15 cellular contexts compared by ENCODE assay signal in genomic region chr6:108656834-108657233, GRCh38.
DNase-seq lines count a peak whose midpoint lies in the region; ATAC-seq and TF ChIP-seq lines count a peak whose summit lies in the region.
"Had no signal": no experiment of that assay in that cellular context is flagged by ENCODE, and none has a peak within 500 bp of the region (broad histone marks: within the 10 kb centered on the region; RNA-seq: fewer than 3 reads in every experiment).

No MANE protein-coding gene starts in this region.

- H3K9me3 ChIP-seq in AG04450 (ENCODE audit: control insufficient read depth, insufficient read depth, low read length) (no peaks in the 10 kb centered on the region), Peyer's patch (no peaks in the 10 kb centered on the region), psoas muscle (no peaks in the 10 kb centered on the region), MG63 (no peaks in the 10 kb centered on the region; the same call in 1 of the 2 replicates)

- no peak overlapping the region for H3K4me3 Mint-ChIP-seq in naive thymus-derived CD8-positive, alpha-beta T cell
- H3K4me3 Mint-ChIP-seq: naive thymus-derived CD4-positive, alpha-beta T cell had no signal

- no peak overlapping the region for H3K27ac Mint-ChIP-seq in naive thymus-derived CD8-positive, alpha-beta T cell

- TF ChIP-seq CTCF in AG04450 (IDR thresholded peaks at IDR 0.05; ENCODE audit: low read depth, low read length): no peak
- no peak for TF ChIP-seq CTCF in Peyer's patch (IDR thresholded peaks at IDR 0.05)
- TF ChIP-seq CTCF in psoas muscle (IDR thresholded peaks at IDR 0.05): no peak

- CTCF ChIA-PET in AG04450 (lab: Charles Lee): interaction anchor here (1.8 kb wide), 1 partner anchor 10 kb away, joined by 4 read pairs; no protein-coding TSS in a partner anchor

- H3K36me3 Mint-ChIP-seq in naive thymus-derived CD8-positive, alpha-beta T cell: peaks cover 0 to 4% (median 0%) of the 10 kb centered on the region in 3 donors

- peak overlapping the region; percentile 25; the same call in 1 of the 2 replicates for H3K4me3 ChIP-seq in AG04450 (ENCODE audit: low read depth, low read length)
- peak overlapping the region in 1 of 4 donors; percentile 14 for H3K4me3 ChIP-seq in Peyer's patch
- H3K4me3 ChIP-seq in psoas muscle: peak overlapping the region; percentile 66
- H3K4me3 ChIP-seq in MG63: no peak overlapping the region
- H3K4me3 ChIP-seq: GM12878 had no signal

- H3K36me3 ChIP-seq in Peyer's patch (no peaks in the 10 kb centered on the region), psoas muscle (ENCODE audit: insufficient read depth in 1 of 2, low read depth in 1 of 2) (no peaks in the 10 kb centered on the region), MG63 (peaks cover 2% of the 10 kb centered on the region)

- H3K27me3 Mint-ChIP-seq in naive thymus-derived CD8-positive, alpha-beta T cell: no peaks in the 10 kb centered on the region

- DNase-seq in AG04450 (ENCODE audit: low read depth, low spot score) (no peak), Peyer's patch (no peak), kidney tubule cell (ENCODE audit: low spot score) (peak; percentile 76), psoas muscle (no peak), NCI-H82 treated with DMSO at 0.1 percent for 48 hours (lab: John Stamatoyannopoulos, UW; ENCODE audit: unreplicated experiment) (no peak), MG63 (no peak), SHP77 (lab: John Stamatoyannopoulos, UW) (no peak)
- DNase-seq in naive thymus-derived CD8-positive, alpha-beta T cell: no peak
- DNase-seq: activated CD4-positive, alpha-beta T cell treated with anti-CD3 and anti-CD28 coated beads, Interleukin-2, amount 50 U/mL, for 48 hours; DMS79; MM.1S; naive thymus-derived CD4-positive, alpha-beta T cell had no signal

- POLR2A ChIA-PET in AG04450 (lab: Yijun Ruan, JAX): interaction anchor here (1.3 kb wide), 1 partner anchor 96 kb away, joined by 5 read pairs; the partner anchor contains the start of gene FOXO3
- POLR2A ChIA-PET in naive thymus-derived CD8-positive, alpha-beta T cell (lab: Charles Lee): no interaction called here

- H3K9me3 Mint-ChIP-seq in naive thymus-derived CD8-positive, alpha-beta T cell: no peaks in the 10 kb centered on the region
- H3K9me3 Mint-ChIP-seq: naive thymus-derived CD4-positive, alpha-beta T cell had no signal

- ATAC-seq in psoas muscle: no peak
- ATAC-seq in naive thymus-derived CD8-positive, alpha-beta T cell: no peak
- ATAC-seq: GM12878; naive thymus-derived CD4-positive, alpha-beta T cell; Panc1 had no signal

- H3K4me1 Mint-ChIP-seq in naive thymus-derived CD8-positive, alpha-beta T cell: peaks cover 12 to 31% (median 30%) of the 10 kb centered on the region in 4 donors

- H3K4me1 ChIP-seq in Peyer's patch: peaks cover 0 to 68% (median 0%) of the 10 kb centered on the region in 4 donors
- H3K4me1 ChIP-seq in psoas muscle: peaks cover 93% of the 10 kb centered on the region

- H3K27ac ChIP-seq in AG04450 (ENCODE audit: low read depth, low read length): no peak overlapping the region
- H3K27ac ChIP-seq in Peyer's patch: peak overlapping the region in 3 of 4 donors; percentile 8 to 72 (median 13)
- peak overlapping the region; percentile 84 for H3K27ac ChIP-seq in psoas muscle
- H3K27ac ChIP-seq: epithelial cell of prostate had no signal

- WGBS in psoas muscle, 3 donors: 22 to 43% (median 34%) methylated on average over 2 of the region's 2 CpGs

- intact Hi-C loops in psoas muscle (cut with DNase I): loop anchor here (5.0 kb wide), 2 partner anchors 35 to 95 kb away; partner anchors contain the start of gene FOXO3 (in 1 of the 2)

- no peaks in the 10 kb centered on the region for H3K27me3 ChIP-seq in AG04450 (ENCODE audit: control insufficient read depth, insufficient read depth, low read length)
- H3K27me3 ChIP-seq in Peyer's patch: no peaks in the 10 kb centered on the region
- H3K27me3 ChIP-seq in psoas muscle (ENCODE audit: insufficient read depth in 3 of 3, low read length in 2 of 3): no peaks in the 10 kb centered on the region
- H3K27me3 ChIP-seq in MG63: no peaks in the 10 kb centered on the region

- no peak for TF ChIP-seq POLR2A in Peyer's patch (IDR thresholded peaks at IDR 0.05)
